ENCODE assay signal across 8 cellular contexts in the genomic region with DNA sequence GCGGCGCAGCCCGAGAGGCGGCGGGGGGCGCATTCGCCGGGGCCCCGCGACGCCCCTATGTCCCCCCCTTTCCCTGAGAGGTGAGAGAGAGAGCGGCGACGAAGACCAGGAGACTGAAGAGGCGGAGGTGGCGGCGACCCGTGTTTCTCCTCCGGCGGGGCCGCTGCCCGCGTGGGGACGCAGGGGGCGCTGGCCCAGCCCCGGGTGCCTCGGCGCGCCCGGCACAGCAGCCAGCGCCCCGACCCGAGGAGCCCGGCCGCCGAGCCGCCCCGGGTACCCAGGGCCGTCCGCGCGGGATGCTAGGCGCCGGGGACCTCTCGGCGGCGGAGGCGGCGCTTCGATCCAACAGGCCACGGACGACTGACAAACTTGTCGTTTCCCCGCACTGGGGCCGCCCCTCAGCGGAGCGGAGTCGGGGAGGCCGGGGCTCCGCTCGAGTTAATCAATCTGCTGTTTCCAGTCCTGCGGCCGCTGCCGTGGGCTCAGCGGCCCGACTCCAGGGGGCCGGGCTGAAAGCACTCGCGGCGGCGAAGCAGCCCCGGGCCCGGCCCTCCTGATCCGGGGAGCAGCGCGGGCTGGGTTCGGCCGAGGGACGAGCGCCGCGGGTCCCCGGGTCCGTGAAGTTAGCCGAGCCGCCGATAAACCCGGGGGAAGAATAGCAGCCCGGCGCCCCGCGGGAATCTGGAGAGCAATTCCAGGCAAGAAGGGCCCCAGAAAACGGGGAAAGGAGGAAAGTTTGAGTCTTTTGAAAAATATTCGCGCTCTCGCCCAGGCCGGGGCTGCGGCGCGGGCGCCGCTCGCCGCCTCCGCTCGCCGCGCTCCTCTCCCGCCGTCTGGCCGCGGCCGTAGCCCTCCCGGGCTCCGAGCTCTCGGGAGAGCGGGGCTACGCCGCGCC. TPM values are rescaled to one million over a fixed set of nuclear protein-coding genes. Genes with fewer than 3 reads are reported as not detected.
DNase-seq lines count a peak whose midpoint lies in the region; ATAC-seq and TF ChIP-seq lines count a peak whose summit lies in the region.

No MANE protein-coding gene starts in this region.

- H3K27ac ChIP-seq in KMS-11 (peak overlapping the region; percentile 44; the same call in 1 of the 2 replicates), osteoblast (ENCODE audit: low read depth, low read length) (no peak overlapping the region)

- peaks cover 8% of the 10 kb centered on the region for H3K4me1 ChIP-seq in KMS-11 (ENCODE audit: low read depth, poor library complexity, severe bottlenecking)
- peaks cover 24% of the 10 kb centered on the region for H3K4me1 ChIP-seq in osteoblast (ENCODE audit: insufficient read depth, low read length)

- no peak for ATAC-seq in HG03439 (IDR thresholded peaks at IDR 0.05; ENCODE audit: unreplicated experiment)

- H3K4me2 ChIP-seq in KMS-11 = peak overlapping the region; percentile 93
- peak overlapping the region; percentile 95 for H3K4me2 ChIP-seq in osteoblast (ENCODE audit: insufficient read depth, low read length)

- TF ChIP-seq CTCF in GM06990 (IDR thresholded peaks at IDR 0.05; ENCODE audit: insufficient read depth, low read length, poor library complexity, severe bottlenecking) (peak; percentile 7), KMS-11 (conservative IDR thresholded peaks at IDR 0.05; ENCODE audit: low read depth, low read length) (no peak), fibroblast of pulmonary artery (IDR thresholded peaks at IDR 0.05; ENCODE audit: low read length, missing control alignments) (no peak), osteoblast (IDR thresholded peaks at IDR 0.05; ENCODE audit: extremely low read depth, low read depth, low read length) (no peak)

- DNase-seq in GM06990 (ENCODE audit: extremely low read depth, insufficient read length) (peak; percentile 64), fibroblast of pulmonary artery (ENCODE audit: low read depth) (peak; percentile 10), osteoblast (ENCODE audit: insufficient read length, low spot score, missing footprints) (peak; percentile 97), HT-29 (ENCODE audit: low spot score) (no peak), NCI-H2196 treated with DMSO at 0.1 percent for 48 hours (lab: John Stamatoyannopoulos, UW; ENCODE audit: unreplicated experiment) (no peak)
- DNase-seq in activated CD8-positive, alpha-beta memory T cell treated with anti-CD3 and anti-CD28 coated beads, Interleukin-2, amount 50 U/mL, for 48 hours = peak; percentile 81

- peak overlapping the region; percentile 50; the same call in 1 of the 2 replicates for H3K9ac ChIP-seq in KMS-11

- H3K9me3 ChIP-seq in osteoblast (ENCODE audit: low read depth, low read length) = no peaks in the 10 kb centered on the region

- no peaks in the 10 kb centered on the region for H3K36me3 ChIP-seq in GM06990 (ENCODE audit: control insufficient read depth, insufficient read depth, low read length)
- no peaks in the 10 kb centered on the region for H3K36me3 ChIP-seq in KMS-11 (ENCODE audit: insufficient read depth)
- H3K36me3 ChIP-seq in osteoblast (ENCODE audit: insufficient read depth, low read length) = no peaks in the 10 kb centered on the region

- H3K27me3 ChIP-seq in GM06990 (replicated peaks; ENCODE audit: control insufficient read depth, insufficient read depth, low read length) = no peaks in the 10 kb centered on the region; the same call in 1 of the 2 replicates
- peaks cover 8% of the 10 kb centered on the region; the same call in 1 of the 2 replicates for H3K27me3 ChIP-seq in KMS-11 (ENCODE audit: insufficient read depth, low read depth)
- peaks cover 23% of the 10 kb centered on the region for H3K27me3 ChIP-seq in osteoblast (ENCODE audit: insufficient read depth, low read length)

- H3K79me2 ChIP-seq in KMS-11 (ENCODE audit: insufficient read depth, low read depth) = no peaks in the 10 kb centered on the region
- peaks cover 3% of the 10 kb centered on the region for H3K79me2 ChIP-seq in osteoblast (ENCODE audit: insufficient read depth, low read length)

- H4K20me1 ChIP-seq in KMS-11 (ENCODE audit: insufficient read depth) (no peaks in the 10 kb centered on the region), osteoblast (ENCODE audit: insufficient read depth, low read length) (peaks cover 15% of the 10 kb centered on the region)

- H2AFZ ChIP-seq in KMS-11 (ENCODE audit: low read depth) (peak overlapping the region; percentile 95), osteoblast (ENCODE audit: low read length) (peak overlapping the region; percentile 72)

- H3K4me3 ChIP-seq in GM06990 (replicated peaks; ENCODE audit: low read depth, low read length) (peak overlapping the region; percentile 76), KMS-11 (IDR thresholded peaks at IDR 0.05; ENCODE audit: insufficient read depth, low read depth, low read length) (no peak overlapping the region), fibroblast of pulmonary artery (replicated peaks; ENCODE audit: low read depth, low read length) (peak overlapping the region; percentile 69), osteoblast (ENCODE audit: insufficient read depth, low read length) (peak overlapping the region; percentile 85)

RNA-seq across cellular contexts. Expression of a gene that starts 0.6 kb away (rescaled TPM):
- total RNA-seq in osteoblast = 6.2 and 10.6 TPM in 2 replicates
- total RNA-seq in HT-29 (2014; rRNA removed; shearing (Covaris generic)) = not detected in 2 replicates

Comparison
In these comparisons a context has a peak if more than half of its experiments do, and no peak if none do; other contexts are left out.
1. DNase-seq: peak in GM06990 (single experiment), activated CD8-positive, alpha-beta memory T cell treated with anti-CD3 and anti-CD28 coated beads, Interleukin-2, amount 50 U/mL, for 48 hours (single experiment), fibroblast of pulmonary artery (single experiment) and osteoblast (single experiment); none in HT-29 (single experiment) and NCI-H2196 treated with DMSO at 0.1 percent for 48 hours (single experiment).